In genomic region chr4:61210186-61210939, GRCh38 we compare ENCODE assay signal across 16 cellular contexts. TPM values are rescaled to one million over a fixed set of nuclear protein-coding genes. Genes with fewer than 3 reads are reported as not detected.
DNase-seq lines count a peak whose midpoint lies in the region; ATAC-seq and TF ChIP-seq lines count a peak whose summit lies in the region.
"Had no signal": no experiment of that assay in that cellular context is flagged by ENCODE, and none has a peak within 500 bp of the region (broad histone marks: within the 10 kb centered on the region; RNA-seq: fewer than 3 reads in every experiment).

No MANE protein-coding gene starts in this region.

- H3K4me1 ChIP-seq in mammary epithelial cell (ENCODE audit: insufficient read depth, low read length): no peaks in the 10 kb centered on the region
- H3K4me1 ChIP-seq: right atrium auricular region had no signal

- dilution Hi-C loops in mammary epithelial cell (cut with HindIII; ENCODE audit: low sequenced_read_pairs): no loop called here

- DNase-seq in G401 (ENCODE audit: low spot score) (peak; percentile 63), NCI-H446 (lab: John Stamatoyannopoulos, UW) (peak; percentile 53 to 70), choroid plexus epithelial cell (ENCODE audit: low read depth) (peak; percentile 30), HPDE6-E6E7 (ENCODE audit: extremely low spot score) (no peak), Calu3 (no peak), mammary epithelial cell (no peak)
- DNase-seq: activated B cell treated with CpG ODN at 0.5 μM for 24 hours; AML-193; effector CD4-positive, alpha-beta T cell; foreskin fibroblast; NCI-H1694; stimulated activated CD4-positive, alpha-beta T cell treated with anti-CD3 and anti-CD28 coated beads, Interleukin-4, amount 100 ng/mL, for 1 hour had no signal

- intact Hi-C loops in Calu3 (cut with micrococcal nuclease; ENCODE audit: unreplicated experiment) (no loop called here), mammary epithelial cell (cut with micrococcal nuclease) (no loop called here)

- no peak overlapping the region for H3K4me2 ChIP-seq in mammary epithelial cell (ENCODE audit: insufficient read depth, low read depth, low read length)

- H3K27ac ChIP-seq in mammary epithelial cell (ENCODE audit: insufficient read depth, low read depth, low read length): no peak overlapping the region
- H3K27ac ChIP-seq: right atrium auricular region had no signal

- no peaks in the 10 kb centered on the region for H3K79me2 ChIP-seq in mammary epithelial cell (ENCODE audit: insufficient read depth, low read length)

- H3K4me3 Mint-ChIP-seq in nephron (no peak overlapping the region), Calu3 (ENCODE audit: low read depth, unreplicated experiment) (no peak overlapping the region)
- H3K4me3 Mint-ChIP-seq in stimulated activated memory B cell treated with anti-CD40 and anti-IgM and Interleukin-4, amounts not matched to agents 10 μg/mL and 1 μg/mL and 100 μg/mL, for 72 hours: no peak overlapping the region
- H3K4me3 Mint-ChIP-seq: activated B cell treated with CpG ODN at 0.5 μM for 24 hours had no signal

- H3K36me3 Mint-ChIP-seq in nephron (ENCODE audit: low read depth) (peaks cover 9% of the 10 kb centered on the region), Calu3 (ENCODE audit: insufficient read depth, unreplicated experiment) (no peaks in the 10 kb centered on the region)
- no peaks in the 10 kb centered on the region for H3K36me3 Mint-ChIP-seq in stimulated activated memory B cell treated with anti-CD40 and anti-IgM and Interleukin-4, amounts not matched to agents 10 μg/mL and 1 μg/mL and 100 μg/mL, for 72 hours

- H3K9me3 Mint-ChIP-seq in nephron (no peaks in the 10 kb centered on the region), Calu3 (ENCODE audit: low read depth, unreplicated experiment) (no peaks in the 10 kb centered on the region)
- H3K9me3 Mint-ChIP-seq in stimulated activated memory B cell treated with anti-CD40 and anti-IgM and Interleukin-4, amounts not matched to agents 10 μg/mL and 1 μg/mL and 100 μg/mL, for 72 hours: no peaks in the 10 kb centered on the region

- H3K4me1 Mint-ChIP-seq in nephron (peaks cover 29% of the 10 kb centered on the region), Calu3 (ENCODE audit: low read depth, unreplicated experiment) (no peaks in the 10 kb centered on the region)
- H3K4me1 Mint-ChIP-seq in stimulated activated memory B cell treated with anti-CD40 and anti-IgM and Interleukin-4, amounts not matched to agents 10 μg/mL and 1 μg/mL and 100 μg/mL, for 72 hours: no peaks in the 10 kb centered on the region
- H3K4me1 Mint-ChIP-seq: activated B cell treated with CpG ODN at 0.5 μM for 24 hours had no signal

- ATAC-seq in stimulated activated memory B cell treated with anti-CD40 and anti-IgM and Interleukin-4, amounts not matched to agents 10 μg/mL and 1 μg/mL and 100 μg/mL, for 72 hours: no peak
- ATAC-seq: K562 had no signal

- H3K9me3 ChIP-seq in mammary epithelial cell (replicated peaks; ENCODE audit: insufficient read depth, low read length): no peaks in the 10 kb centered on the region
- H3K9me3 ChIP-seq: right atrium auricular region had no signal

- BruUV-seq in Calu3 (replicated peaks; lab: Mats Ljungman, UMichigan) (no TSS peak), mammary epithelial cell (replicated peaks; lab: Mats Ljungman, UMichigan) (no TSS peak)

- no peaks in the 10 kb centered on the region for H4K20me1 ChIP-seq in mammary epithelial cell (ENCODE audit: insufficient read depth, low read length)

- in situ Hi-C loops in G401 (cut with HindIII; ENCODE audit: low sequenced_read_pairs): no loop called here
- in situ Hi-C loops in mammary epithelial cell (cut with MboI; ENCODE audit: low sequenced_read_pairs in 2 of 2): no loop called here

- no peaks in the 10 kb centered on the region for H3K36me3 ChIP-seq in mammary epithelial cell (ENCODE audit: insufficient read depth, low read length)
- H3K36me3 ChIP-seq: right atrium auricular region had no signal

- no peak overlapping the region for H3K4me3 ChIP-seq in choroid plexus epithelial cell (ENCODE audit: low read depth, low read length)
- H3K4me3 ChIP-seq in mammary epithelial cell (replicated peaks in 1 of 3; ENCODE audit: insufficient read depth in 1 of 3, low read depth in 2 of 3, low read length in 3 of 3): no peak overlapping the region
- H3K4me3 ChIP-seq: K562, right atrium auricular region had no signal

- H3K27me3 Mint-ChIP-seq in nephron (ENCODE audit: low read depth) (no peaks in the 10 kb centered on the region), Calu3 (ENCODE audit: unreplicated experiment) (no peaks in the 10 kb centered on the region)
- no peaks in the 10 kb centered on the region for H3K27me3 Mint-ChIP-seq in stimulated activated memory B cell treated with anti-CD40 and anti-IgM and Interleukin-4, amounts not matched to agents 10 μg/mL and 1 μg/mL and 100 μg/mL, for 72 hours

- H2AFZ ChIP-seq in mammary epithelial cell (ENCODE audit: low read depth, low read length): no peak overlapping the region

- no peaks in the 10 kb centered on the region for H3K27me3 ChIP-seq in mammary epithelial cell (ENCODE audit: insufficient read depth, low read length)
- H3K27me3 ChIP-seq: right atrium auricular region had no signal

- peak overlapping the region in 2 of 3 experiments; percentile 33 to 54 for H3K27ac Mint-ChIP-seq in nephron
- no peak overlapping the region for H3K27ac Mint-ChIP-seq in stimulated activated memory B cell treated with anti-CD40 and anti-IgM and Interleukin-4, amounts not matched to agents 10 μg/mL and 1 μg/mL and 100 μg/mL, for 72 hours
- H3K27ac Mint-ChIP-seq in Calu3 (ENCODE audit: unreplicated experiment): no peak overlapping the region
- H3K27ac Mint-ChIP-seq: activated B cell treated with CpG ODN at 0.5 μM for 24 hours had no signal

- TF ChIP-seq CTCF in choroid plexus epithelial cell (conservative IDR thresholded peaks at IDR 0.05; ENCODE audit: low read depth, low read length) (no peak), nephron (IDR thresholded peaks at IDR 0.05; ENCODE audit: unreplicated experiment in 3 of 3) (no peak), Calu3 (IDR thresholded peaks at IDR 0.05; ENCODE audit: unreplicated experiment) (no peak), mammary epithelial cell (conservative IDR thresholded peaks at IDR 0.05 in 1 of 2, IDR thresholded peaks at IDR 0.05 in 1 of 2; ENCODE audit: extremely low read depth in 1 of 2, insufficient read depth in 1 of 2, low read depth in 1 of 2, low read length in 2 of 2) (no peak)

- CTCF ChIA-PET in Calu3 (lab: Charles Lee) (no interaction called here), mammary epithelial cell (lab: Charles Lee; ENCODE audit: low non-redundant PET) (no interaction called here)

- no peak overlapping the region for H3K9ac ChIP-seq in mammary epithelial cell (ENCODE audit: insufficient read depth, low read length)

- 79% methylated on average over 6 of the region's 6 CpGs for WGBS in mammary epithelial cell (ENCODE audit: low coverage, missing lambda C conversion rate)

RNA-seq across cellular contexts. Expression of gene ADGRL3, which starts 10.2 kb away (rescaled TPM):
- not detected in 2 replicates for total RNA-seq in G401 (2014; rRNA removed; shearing (Covaris generic))
- 0.51 and 0.66 TPM in 2 replicates for total RNA-seq in Calu3 (2022)
- 1 to 10 TPM in 1 of 2 donors, not detected in 1; 2.8 TPM for total RNA-seq in mammary epithelial cell
- polyA plus RNA-seq in mammary epithelial cell: 0.10 TPM
- not detected for polyA minus RNA-seq in mammary epithelial cell
- total RNA-seq: activated B cell treated with CpG ODN at 0.5 μM for 24 hours had no signal

Comparison
In these comparisons a context has a peak if more than half of its experiments do, and no peak if none do; other contexts are left out.
1. DNase-seq: peak in G401 (single experiment), NCI-H446 (2 of 2) and choroid plexus epithelial cell (single experiment); none in HPDE6-E6E7 (single experiment), Calu3 (single experiment) and mammary epithelial cell (single experiment).
2. H3K27ac Mint-ChIP-seq: peak in nephron (2 of 3); none in stimulated activated memory B cell treated with anti-CD40 and anti-IgM and Interleukin-4, amounts not matched to agents 10 μg/mL and 1 μg/mL and 100 μg/mL, for 72 hours (single experiment) and Calu3 (single experiment).